ENCODE assay signal across 21 cellular contexts in genomic region chr9:128653941-128654340, GRCh38. TPM values are rescaled to one million over a fixed set of nuclear protein-coding genes. Genes with fewer than 3 reads are reported as not detected.
DNase-seq lines count a peak whose midpoint lies in the region; ATAC-seq and TF ChIP-seq lines count a peak whose summit lies in the region.
"Had no signal": no experiment of that assay in that cellular context is flagged by ENCODE, and none has a peak within 500 bp of the region (broad histone marks: within the 10 kb centered on the region; RNA-seq: fewer than 3 reads in every experiment).

No MANE protein-coding gene starts in this region.

- H3K4me1 Mint-ChIP-seq in activated T-cell treated with anti-CD3 and anti-CD28 coated beads, Interleukin-2, amount 50 U/mL, for 24 hours (ENCODE audit: low read depth), result peaks cover 6% of the 10 kb centered on the region
- peaks cover 4% of the 10 kb centered on the region for H3K4me1 Mint-ChIP-seq in mesothelial cell of epicardium

- peak overlapping the region; percentile 97 for H3K27ac ChIP-seq in RWPE1
- H3K27ac ChIP-seq: GM23248, SJSA1 had no signal

- DNase-seq in activated T-cell treated with anti-CD3 and anti-CD28 coated beads, Interleukin-2, amount 50 U/mL, for 24 hours, result no peak
- DNase-seq in activated T-cell treated with anti-CD3 and anti-CD28 coated beads for 4 hours (no peak), RWPE1 (ENCODE audit: low spot score) (no peak), mesothelial cell of epicardium (ENCODE audit: low spot score in 2 of 2, unreplicated experiment in 2 of 2) (no peak), NCI-H2196 (lab: John Stamatoyannopoulos, UW; ENCODE audit: unreplicated experiment) (no peak), GM03348 (ENCODE audit: low spot score) (no peak)
- DNase-seq: 8988T; BE2C; Calu3; CD4-positive, alpha-beta memory T cell; DMS53; GM23248; HCEC 1CT; IMR-90; NCI-H1417 treated with DMSO at 0.1 percent for 48 hours; NCI-H187 treated with DMSO at 0.1 percent for 48 hours; NCI-H345; NCI-H524 treated with DMSO at 0.1 percent for 48 hours had no signal

- H3K27me3 Mint-ChIP-seq in activated T-cell treated with anti-CD3 and anti-CD28 coated beads, Interleukin-2, amount 50 U/mL, for 24 hours, result no peaks in the 10 kb centered on the region
- H3K27me3 Mint-ChIP-seq in mesothelial cell of epicardium (ENCODE audit: low read depth), result no peaks in the 10 kb centered on the region
- H3K27me3 Mint-ChIP-seq: CD4-positive, alpha-beta memory T cell had no signal

- H3K27ac Mint-ChIP-seq in activated T-cell treated with anti-CD3 and anti-CD28 coated beads, Interleukin-2, amount 50 U/mL, for 24 hours, result peak overlapping the region; percentile 8
- no peak overlapping the region for H3K27ac Mint-ChIP-seq in mesothelial cell of epicardium

- no peaks in the 10 kb centered on the region for H3K9me3 Mint-ChIP-seq in activated T-cell treated with anti-CD3 and anti-CD28 coated beads, Interleukin-2, amount 50 U/mL, for 24 hours
- H3K9me3 Mint-ChIP-seq in mesothelial cell of epicardium, result no peaks in the 10 kb centered on the region
- H3K9me3 Mint-ChIP-seq: CD4-positive, alpha-beta memory T cell had no signal

- H3K4me3 Mint-ChIP-seq in activated T-cell treated with anti-CD3 and anti-CD28 coated beads, Interleukin-2, amount 50 U/mL, for 24 hours, result no peak overlapping the region
- H3K4me3 Mint-ChIP-seq in mesothelial cell of epicardium, result peak overlapping the region; percentile 4

- peaks cover 6% of the 10 kb centered on the region for H3K36me3 Mint-ChIP-seq in activated T-cell treated with anti-CD3 and anti-CD28 coated beads, Interleukin-2, amount 50 U/mL, for 24 hours (ENCODE audit: low read depth)
- H3K36me3 Mint-ChIP-seq in mesothelial cell of epicardium, result peaks cover 2% of the 10 kb centered on the region

- POLR2A ChIA-PET in RWPE1 (lab: Yijun Ruan, JAX; ENCODE audit: low non-redundant PET), result interaction anchor here (0.7 kb wide), 1 partner anchor 14 kb away, joined by 3 read pairs; no protein-coding TSS in a partner anchor

- ATAC-seq in GM21723 (IDR thresholded peaks at IDR 0.05; ENCODE audit: unreplicated experiment), result no peak
- no peak for ATAC-seq in HG03571 (IDR thresholded peaks at IDR 0.05; ENCODE audit: unreplicated experiment)

- CTCF ChIA-PET in RWPE1 (lab: Yijun Ruan, JAX), result no interaction called here

- TF ChIP-seq CTCF in RWPE1 (conservative IDR thresholded peaks at IDR 0.05; ENCODE audit: low read depth) (no peak), mesothelial cell of epicardium (IDR thresholded peaks at IDR 0.05; ENCODE audit: unreplicated experiment) (no peak)

RNA-seq across cellular contexts. Expression of gene DYNC2I2, which starts 2.7 kb away (rescaled TPM):
- 35.2 to 38.3 TPM (median 37.2 TPM) in 3 replicates for total RNA-seq in mesothelial cell of epicardium

RNA-seq across cellular contexts. Expression of gene SET, which starts 35.1 kb away (rescaled TPM):
- total RNA-seq in mesothelial cell of epicardium, result 443 to 471 TPM (median 467 TPM) in 3 replicates

RNA-seq across cellular contexts. Expression of gene PKN3, which starts 48.4 kb away (rescaled TPM):
- total RNA-seq in mesothelial cell of epicardium, result 5.2 to 6.6 TPM (median 5.9 TPM) in 3 replicates
